In genomic region chr3:149585401-149585726, GRCh38 we compare ENCODE assay signal across 11 cellular contexts.
DNase-seq lines count a peak whose midpoint lies in the region; ATAC-seq and TF ChIP-seq lines count a peak whose summit lies in the region.
"Had no signal": no experiment of that assay in that cellular context is flagged by ENCODE, and none has a peak within 500 bp of the region (broad histone marks: within the 10 kb centered on the region; RNA-seq: fewer than 3 reads in every experiment).

No MANE protein-coding gene starts in this region.

- TF ChIP-seq CTCF in adrenal gland (IDR thresholded peaks at IDR 0.05) (no peak), right lobe of liver (IDR thresholded peaks at IDR 0.05) (no peak)

- no peaks in the 10 kb centered on the region for H3K9me3 ChIP-seq in adrenal gland (replicated peaks in 1 of 3)
- no peaks in the 10 kb centered on the region for H3K9me3 ChIP-seq in right lobe of liver

- H3K27ac ChIP-seq in adrenal gland (no peak overlapping the region), right lobe of liver (no peak overlapping the region)
- H3K27ac ChIP-seq: VCaP had no signal

- TF ChIP-seq POLR2A in adrenal gland (IDR thresholded peaks at IDR 0.05): no peak
- TF ChIP-seq POLR2A in right lobe of liver (IDR thresholded peaks at IDR 0.05): no peak

- H3K36me3 ChIP-seq in adrenal gland (replicated peaks in 1 of 2) (no peaks in the 10 kb centered on the region), right lobe of liver (no peaks in the 10 kb centered on the region)

- H3K27me3 ChIP-seq in adrenal gland (no peaks in the 10 kb centered on the region), right lobe of liver (no peaks in the 10 kb centered on the region)

- H3K4me3 ChIP-seq in adrenal gland (no peak overlapping the region), right lobe of liver (no peak overlapping the region)

- H3K4me1 ChIP-seq in adrenal gland (replicated peaks in 1 of 2): peaks cover 15 to 39% of the 10 kb centered on the region in 2 donors
- H3K4me1 ChIP-seq in right lobe of liver: peaks cover 0 to 20% (median 9%) of the 10 kb centered on the region in 4 donors

- 71 to 95% (median 78%) methylated on average over 2 of the region's 2 CpGs for WGBS in adrenal gland, 4 donors
- whole genome bisulfite sequencing in right lobe of liver (ENCODE audit: insufficient coverage, low coverage, low lambda C conversion rate, missing lambda C conversion rate): 63% methylated on average over 2 of the region's 2 CpGs

- ATAC-seq in GM19043 (IDR thresholded peaks at IDR 0.05; ENCODE audit: low read depth, unreplicated experiment) (peak; percentile 83), HG02642 (IDR thresholded peaks at IDR 0.05; ENCODE audit: poor library complexity, unreplicated experiment) (peak; percentile 88), HG03469 (IDR thresholded peaks at IDR 0.05; ENCODE audit: unreplicated experiment) (peak; percentile 85), right lobe of liver (no peak)

- peak; percentile 49 for DNase-seq in A172 (ENCODE audit: low spot score)
- no peak for DNase-seq in adrenal gland
- no peak for DNase-seq in NCI-H187 (lab: John Stamatoyannopoulos, UW)
- DNase-seq in right lobe of liver: no peak
- no peak for DNase-seq in NCI-H2029 treated with DMSO at 0.1 percent for 48 hours (lab: John Stamatoyannopoulos, UW)
- DNase-seq: activated naive CD4-positive, alpha-beta T cell; KBM-7 had no signal

- intact Hi-C loops in adrenal gland (cut with DNase I): no loop called here
- intact Hi-C loops in right lobe of liver (cut with DNase I): no loop called here

Comparison
In these comparisons a context has a peak if more than half of its experiments do, and no peak if none do; other contexts are left out.
1. ATAC-seq: peak in GM19043 (single experiment), HG02642 (single experiment) and HG03469 (single experiment); none in right lobe of liver (0 of 4).